Comparison of ENCODE assay signal across 11 cellular contexts in genomic region chr19:35039881-35040456, GRCh38. TPM values are rescaled to one million over a fixed set of nuclear protein-coding genes. Genes with fewer than 3 reads are reported as not detected.
DNase-seq lines count a peak whose midpoint lies in the region; ATAC-seq, FAIRE-seq and TF ChIP-seq lines count a peak whose summit lies in the region.
"Had no signal": no experiment of that assay in that cellular context is flagged by ENCODE, and none has a peak within 500 bp of the region (broad histone marks: within the 10 kb centered on the region; RNA-seq: fewer than 3 reads in every experiment).

No MANE protein-coding gene starts in this region.

- no peak overlapping the region for H3K27ac Mint-ChIP-seq in activated naive CD8-positive, alpha-beta T cell
- H3K27ac Mint-ChIP-seq in stimulated activated memory B cell treated with anti-CD40 and anti-IgM and Interleukin-4, amounts not matched to agents 10 μg/mL and 1 μg/mL and 100 μg/mL, for 72 hours: peak overlapping the region; percentile 49
- H3K27ac Mint-ChIP-seq: activated CD4-positive, alpha-beta T cell treated with anti-CD3 and anti-CD28 coated beads, Interleukin-2, amount 10 ng/mL, durations not matched to agents 7 days and 5 days had no signal

- H3K4me3 ChIP-seq in HEK293 (ENCODE audit: low read depth, low read length): no peak overlapping the region
- H3K4me3 ChIP-seq in HepG2 (replicated peaks in 1 of 3; ENCODE audit: insufficient read depth in 1 of 3, low read depth in 2 of 3, low read length in 3 of 3): peak overlapping the region; percentile 40 to 84 (median 43); a peak in 5 of 6 replicates
- H3K4me3 ChIP-seq in A673 (ENCODE audit: low read depth, low read length, poor library complexity, severe bottlenecking): no peak overlapping the region

- in situ Hi-C loops in HepG2 (cut with HindIII; ENCODE audit: extremely low pct_ligation_motif_present, low pct_unique_long_range_greater_than_20kb): no loop called here

- peak; percentile 60 for FAIRE-seq in HepG2 (lab: Jason Lieb, UNC)
- FAIRE-seq: RCC 7860 had no signal

- TF ChIP-seq RAD21 in HepG2 (CRISPR knock-in tag; IDR thresholded peaks at IDR 0.05): no peak

- TF ChIP-seq EP300 in HepG2 (IDR thresholded peaks at IDR 0.05; ENCODE audit: low read depth in 2 of 2, low read length in 2 of 2): peak in 1 of 2 experiments; percentile 82; a peak in 3 of 4 replicates
- no peak; the same call in 1 of the 2 replicates for TF ChIP-seq EP300 in HepG2 (CRISPR knock-in tag; IDR thresholded peaks at IDR 0.05; ENCODE audit: borderline replicate concordance)

- POLR2A ChIA-PET in HEK293 (lab: Yijun Ruan, JAX): interaction anchor here (0.6 kb wide), 1 partner anchor 8 kb away, joined by 6 read pairs; no protein-coding TSS in a partner anchor
- POLR2A ChIA-PET in HepG2 (lab: Yijun Ruan, JAX): no interaction called here
- POLR2A ChIA-PET in A673 (lab: Charles Lee; ENCODE audit: low non-redundant PET): no interaction called here

- TF ChIP-seq CTCF in HEK293 (tag by site-specific recombination; IDR thresholded peaks at IDR 0.05): no peak
- no peak; the same call in 1 of the 2 replicates for TF ChIP-seq CTCF in HepG2 (CRISPR knock-in tag; IDR thresholded peaks at IDR 0.05)
- no peak for TF ChIP-seq CTCF in A673 (conservative IDR thresholded peaks at IDR 0.05; ENCODE audit: low read depth, low read length)

- H3K27me3 ChIP-seq in HepG2 (ENCODE audit: control insufficient read depth in 1 of 2, insufficient read depth in 2 of 2, low read length in 2 of 2) (no peaks in the 10 kb centered on the region), A673 (replicated peaks; ENCODE audit: insufficient read depth, low read depth, low read length, poor library complexity) (no peaks in the 10 kb centered on the region)

- intact Hi-C loops in HepG2 (cut with micrococcal nuclease; ENCODE audit: unreplicated experiment): loop anchor here (5.0 kb wide), 1 partner anchor 43 kb away; no protein-coding TSS in a partner anchor
- intact Hi-C loops in A673 (cut with micrococcal nuclease; ENCODE audit: unreplicated experiment): no loop called here

- H3K27ac ChIP-seq in HEK293 (ENCODE audit: extremely low read depth, low read depth, low read length) (no peak overlapping the region), HepG2 (ENCODE audit: extremely low read length, insufficient read depth, low read length) (peak overlapping the region; percentile 99), A673 (ENCODE audit: low read depth, low read length, poor library complexity, severe bottlenecking) (no peak overlapping the region)

- H3K9ac ChIP-seq in HepG2 (ENCODE audit: insufficient read depth, low read depth, low read length): peak overlapping the region; percentile 85

- TF ChIP-seq POLR2A in HepG2 (IDR thresholded peaks at IDR 0.05; ENCODE audit: insufficient read depth in 1 of 2, low read depth in 2 of 2, low read length in 2 of 2): no peak

- peak overlapping the region; percentile 69 for H3K4me3 Mint-ChIP-seq in activated naive CD8-positive, alpha-beta T cell
- H3K4me3 Mint-ChIP-seq in stimulated activated memory B cell treated with anti-CD40 and anti-IgM and Interleukin-4, amounts not matched to agents 10 μg/mL and 1 μg/mL and 100 μg/mL, for 72 hours: peak overlapping the region; percentile 62
- H3K4me3 Mint-ChIP-seq: activated CD4-positive, alpha-beta T cell treated with anti-CD3 and anti-CD28 coated beads, Interleukin-2, amount 10 ng/mL, durations not matched to agents 7 days and 5 days had no signal

- H3K9me3 ChIP-seq in HEK293 (ENCODE audit: control insufficient read depth, insufficient read depth, low read depth, low read length): no peaks in the 10 kb centered on the region
- no peaks in the 10 kb centered on the region for H3K9me3 ChIP-seq in HepG2 (ENCODE audit: low read length)
- H3K9me3 ChIP-seq in A673 (ENCODE audit: low read depth, low read length, poor library complexity, severe bottlenecking): no peaks in the 10 kb centered on the region

- peak; percentile 8 for ATAC-seq in HepG2
- ATAC-seq in stimulated activated memory B cell treated with anti-CD40 and anti-IgM and Interleukin-4, amounts not matched to agents 10 μg/mL and 1 μg/mL and 100 μg/mL, for 72 hours: peak; percentile 5
- ATAC-seq in left lobe of liver: no peak

- CTCF ChIA-PET in HEK293 (lab: Yijun Ruan, JAX): no interaction called here
- CTCF ChIA-PET in HepG2 (lab: Yijun Ruan, JAX; ENCODE audit: low intra/inter-chr PET ratio, low total read pairs): no interaction called here
- CTCF ChIA-PET in A673 (lab: Charles Lee): no interaction called here

- no peaks in the 10 kb centered on the region for H3K9me3 Mint-ChIP-seq in activated naive CD8-positive, alpha-beta T cell (ENCODE audit: low read depth)
- no peaks in the 10 kb centered on the region for H3K9me3 Mint-ChIP-seq in stimulated activated memory B cell treated with anti-CD40 and anti-IgM and Interleukin-4, amounts not matched to agents 10 μg/mL and 1 μg/mL and 100 μg/mL, for 72 hours
- H3K9me3 Mint-ChIP-seq: activated CD4-positive, alpha-beta T cell treated with anti-CD3 and anti-CD28 coated beads, Interleukin-2, amount 10 ng/mL, durations not matched to agents 7 days and 5 days had no signal

- H3K36me3 Mint-ChIP-seq in activated naive CD8-positive, alpha-beta T cell: no peaks in the 10 kb centered on the region
- no peaks in the 10 kb centered on the region for H3K36me3 Mint-ChIP-seq in stimulated activated memory B cell treated with anti-CD40 and anti-IgM and Interleukin-4, amounts not matched to agents 10 μg/mL and 1 μg/mL and 100 μg/mL, for 72 hours

- peak; percentile 70 for DNase-seq in HepG2 (ENCODE audit: low spot score)
- no peak for DNase-seq in A673 (ENCODE audit: low spot score)
- no peak for DNase-seq in amygdala (lab: John Stamatoyannopoulos, UW)
- no peak for DNase-seq in left lobe of liver (ENCODE audit: low spot score)
- DNase-seq: activated CD4-positive, alpha-beta T cell treated with anti-CD3 and anti-CD28 coated beads, Interleukin-2, amount 10 ng/mL, durations not matched to agents 7 days and 5 days; NCI-H1930 had no signal

- WGBS in HepG2 (ENCODE audit: low lambda C conversion rate): 0% methylated on average over 5 of the region's 26 CpGs

- H4K20me1 ChIP-seq in HepG2 (ENCODE audit: insufficient read depth, low read length): peaks cover 25% of the 10 kb centered on the region

- H2AFZ ChIP-seq in HepG2 (ENCODE audit: low read length): no peak overlapping the region

- peak overlapping the region; percentile 93 for H3K4me2 ChIP-seq in HepG2 (ENCODE audit: low read depth, low read length)

- H3K4me1 ChIP-seq in HEK293 (ENCODE audit: control insufficient read depth, insufficient read depth, low read length) (no peaks in the 10 kb centered on the region), HepG2 (ENCODE audit: insufficient read depth, low read length) (peaks cover 55% of the 10 kb centered on the region), A673 (ENCODE audit: insufficient read depth, low read length, poor library complexity, severe bottlenecking) (no peaks in the 10 kb centered on the region)

- H3K4me1 Mint-ChIP-seq in activated naive CD8-positive, alpha-beta T cell (ENCODE audit: low read depth): peaks cover 25% of the 10 kb centered on the region
- H3K4me1 Mint-ChIP-seq in stimulated activated memory B cell treated with anti-CD40 and anti-IgM and Interleukin-4, amounts not matched to agents 10 μg/mL and 1 μg/mL and 100 μg/mL, for 72 hours: peaks cover 55% of the 10 kb centered on the region

- H3K27me3 Mint-ChIP-seq in activated naive CD8-positive, alpha-beta T cell: no peaks in the 10 kb centered on the region
- H3K27me3 Mint-ChIP-seq in stimulated activated memory B cell treated with anti-CD40 and anti-IgM and Interleukin-4, amounts not matched to agents 10 μg/mL and 1 μg/mL and 100 μg/mL, for 72 hours: peaks cover 52% of the 10 kb centered on the region

- H3K36me3 ChIP-seq in HEK293 (ENCODE audit: control insufficient read depth in 2 of 2, insufficient read depth in 1 of 2, low read length in 2 of 2) (peaks cover 0 to 7% of the 10 kb centered on the region in 2 experiments; a peak in 1 of 3 replicates), HepG2 (replicated peaks in 1 of 2; ENCODE audit: control insufficient read depth in 1 of 2, insufficient read depth in 2 of 2, low read length in 2 of 2) (peaks cover 0 to under 1% of the 10 kb centered on the region in 2 experiments; a peak in 2 of 5 replicates), A673 (ENCODE audit: insufficient read depth, low read length, poor library complexity, severe bottlenecking) (no peaks in the 10 kb centered on the region)

- BruUV-seq in HepG2 (replicated peaks; lab: Mats Ljungman, UMichigan): no TSS peak
- BruUV-seq in A673 (replicated peaks; lab: Mats Ljungman, UMichigan): no TSS peak

- H3K79me2 ChIP-seq in HepG2 (ENCODE audit: insufficient read depth, low read length): peaks cover 33% of the 10 kb centered on the region

RNA-seq across cellular contexts. Expression of gene HPN, which starts 1.6 kb away (rescaled TPM):
- total RNA-seq in HepG2 (2016; rRNA removed; fragmentation: Illumina TruSeq; extraction: Trizol) (23.9 and 46.7 TPM in 2 replicates), A673 (2021) (not detected in 2 replicates), left lobe of liver (564 TPM)
- 42.7 and 50.6 TPM in 2 replicates for total RNA-seq in HepG2 (2016; cell fraction: cytosol; rRNA removed; fragmentation: Illumina TruSeq; extraction: Trizol; ENCODE audit: low read depth)
- 21.2 and 50.0 TPM in 2 replicates for total RNA-seq in HepG2 (2016; cell fraction: insoluble cytoplasmic fraction; rRNA removed; fragmentation: Illumina TruSeq; extraction: Trizol)
- 54.3 and 66.8 TPM in 2 replicates for total RNA-seq in HepG2 (2016; cell fraction: membrane; rRNA removed; fragmentation: Illumina TruSeq; extraction: Trizol)
- 45.3 and 57.3 TPM in 2 replicates for total RNA-seq in HepG2 (2016; cell fraction: nucleus; rRNA removed; fragmentation: Illumina TruSeq; extraction: Trizol)
- 261 and 364 TPM in 2 replicates for polyA plus RNA-seq in HepG2 (2011; rRNA removed)
- polyA plus RNA-seq in HepG2 (2011; cell fraction: cytosol; rRNA removed): 287 and 379 TPM in 2 replicates
- 902 and 1,132 TPM in 2 replicates for polyA plus RNA-seq in HepG2 (2011; cell fraction: nucleus; rRNA removed)
- polyA plus RNA-seq in HepG2 (2012): 157 and 225 TPM in 2 replicates
- polyA plus RNA-seq in HepG2 (2016; cell fraction: cytosol; fragmentation: Illumina TruSeq; extraction: Trizol; ENCODE audit: low read depth): 63.0 and 76.1 TPM in 2 replicates
- polyA plus RNA-seq in HepG2 (2016; cell fraction: insoluble cytoplasmic fraction; fragmentation: Illumina TruSeq; extraction: Trizol; ENCODE audit: low read depth): 32.2 and 40.3 TPM in 2 replicates
- 76.4 and 86.0 TPM in 2 replicates for polyA plus RNA-seq in HepG2 (2016; cell fraction: membrane; fragmentation: Illumina TruSeq; extraction: Trizol; ENCODE audit: low read depth)
- 121 and 129 TPM in 2 replicates for polyA plus RNA-seq in HepG2 (2016; cell fraction: nucleus; fragmentation: Illumina TruSeq; extraction: Trizol; ENCODE audit: insufficient read depth, low read depth)
- polyA minus RNA-seq in HepG2 (2011; rRNA and poly(A)+ RNA removed; ENCODE audit: low replicate concordance): 189 TPM in 1 of 2 replicates, not detected in the other
- 86.7 and 119 TPM in 2 replicates for polyA minus RNA-seq in HepG2 (2011; cell fraction: cytosol; rRNA and poly(A)+ RNA removed)
- 78.7 and 86.0 TPM in 2 replicates for polyA minus RNA-seq in HepG2 (2011; cell fraction: nucleus; rRNA and poly(A)+ RNA removed)
- total RNA-seq: activated CD4-positive, alpha-beta T cell treated with anti-CD3 and anti-CD28 coated beads, Interleukin-2, amount 10 ng/mL, durations not matched to agents 7 days and 5 days; glomerular endothelial cell had no signal

RNA-seq across cellular contexts. Expression of gene SCN1B, which starts 9.7 kb away (rescaled TPM):
- total RNA-seq in HepG2 (2016; rRNA removed; fragmentation: Illumina TruSeq; extraction: Trizol) (1.5 and 2.7 TPM in 2 replicates), A673 (2021) (2.0 and 2.3 TPM in 2 replicates), left lobe of liver (4.5 TPM)
- total RNA-seq in HepG2 (2016; cell fraction: cytosol; rRNA removed; fragmentation: Illumina TruSeq; extraction: Trizol; ENCODE audit: low read depth): 4.5 and 6.0 TPM in 2 replicates
- total RNA-seq in HepG2 (2016; cell fraction: insoluble cytoplasmic fraction; rRNA removed; fragmentation: Illumina TruSeq; extraction: Trizol): 1.1 and 2.5 TPM in 2 replicates
- total RNA-seq in HepG2 (2016; cell fraction: membrane; rRNA removed; fragmentation: Illumina TruSeq; extraction: Trizol): 6.4 and 8.1 TPM in 2 replicates
- 1.5 and 2.0 TPM in 2 replicates for total RNA-seq in HepG2 (2016; cell fraction: nucleus; rRNA removed; fragmentation: Illumina TruSeq; extraction: Trizol)
- polyA plus RNA-seq in HepG2 (2011; rRNA removed): 20.1 and 24.5 TPM in 2 replicates
- polyA plus RNA-seq in HepG2 (2011; cell fraction: cytosol; rRNA removed): 14.0 and 14.1 TPM in 2 replicates
- polyA plus RNA-seq in HepG2 (2011; cell fraction: nucleus; rRNA removed): 42.7 and 48.8 TPM in 2 replicates
- 5.5 and 5.6 TPM in 2 replicates for polyA plus RNA-seq in HepG2 (2012)
- 8.2 and 8.5 TPM in 2 replicates for polyA plus RNA-seq in HepG2 (2016; cell fraction: cytosol; fragmentation: Illumina TruSeq; extraction: Trizol; ENCODE audit: low read depth)
- 1.9 and 2.0 TPM in 2 replicates for polyA plus RNA-seq in HepG2 (2016; cell fraction: insoluble cytoplasmic fraction; fragmentation: Illumina TruSeq; extraction: Trizol; ENCODE audit: low read depth)
- 8.0 and 8.2 TPM in 2 replicates for polyA plus RNA-seq in HepG2 (2016; cell fraction: membrane; fragmentation: Illumina TruSeq; extraction: Trizol; ENCODE audit: low read depth)
- polyA plus RNA-seq in HepG2 (2016; cell fraction: nucleus; fragmentation: Illumina TruSeq; extraction: Trizol; ENCODE audit: insufficient read depth, low read depth): 6.6 and 6.8 TPM in 2 replicates
- polyA minus RNA-seq in HepG2 (2011; rRNA and poly(A)+ RNA removed; ENCODE audit: low replicate concordance): 0.89 and 10.7 TPM in 2 replicates
- polyA minus RNA-seq in HepG2 (2011; cell fraction: cytosol; rRNA and poly(A)+ RNA removed): 4.2 TPM in 2 replicates
- polyA minus RNA-seq in HepG2 (2011; cell fraction: nucleus; rRNA and poly(A)+ RNA removed): 10.8 and 11.2 TPM in 2 replicates

RNA-seq across cellular contexts. Expression of gene GRAMD1A, which starts 39.8 kb away (rescaled TPM):
- total RNA-seq in HepG2 (2016; rRNA removed; fragmentation: Illumina TruSeq; extraction: Trizol): 8.0 and 14.7 TPM in 2 replicates
- total RNA-seq in HepG2 (2016; cell fraction: cytosol; rRNA removed; fragmentation: Illumina TruSeq; extraction: Trizol; ENCODE audit: low read depth): 23.3 and 25.4 TPM in 2 replicates
- total RNA-seq in HepG2 (2016; cell fraction: insoluble cytoplasmic fraction; rRNA removed; fragmentation: Illumina TruSeq; extraction: Trizol): 7.2 and 15.9 TPM in 2 replicates
- 26.9 and 28.0 TPM in 2 replicates for total RNA-seq in HepG2 (2016; cell fraction: membrane; rRNA removed; fragmentation: Illumina TruSeq; extraction: Trizol)
- 17.9 and 19.7 TPM in 2 replicates for total RNA-seq in HepG2 (2016; cell fraction: nucleus; rRNA removed; fragmentation: Illumina TruSeq; extraction: Trizol)
- 171 and 181 TPM in 2 replicates for polyA plus RNA-seq in HepG2 (2011; rRNA removed)
- polyA plus RNA-seq in HepG2 (2011; cell fraction: cytosol; rRNA removed): 68.5 and 120 TPM in 2 replicates
- polyA plus RNA-seq in HepG2 (2011; cell fraction: nucleus; rRNA removed): 669 and 1,022 TPM in 2 replicates
- polyA plus RNA-seq in HepG2 (2012): 68.6 and 85.6 TPM in 2 replicates
- polyA plus RNA-seq in HepG2 (2016; cell fraction: cytosol; fragmentation: Illumina TruSeq; extraction: Trizol; ENCODE audit: low read depth): 47.6 and 52.1 TPM in 2 replicates
- 11.6 and 19.2 TPM in 2 replicates for polyA plus RNA-seq in HepG2 (2016; cell fraction: insoluble cytoplasmic fraction; fragmentation: Illumina TruSeq; extraction: Trizol; ENCODE audit: low read depth)
- 43.5 and 50.9 TPM in 2 replicates for polyA plus RNA-seq in HepG2 (2016; cell fraction: membrane; fragmentation: Illumina TruSeq; extraction: Trizol; ENCODE audit: low read depth)
- 55.7 and 69.0 TPM in 2 replicates for polyA plus RNA-seq in HepG2 (2016; cell fraction: nucleus; fragmentation: Illumina TruSeq; extraction: Trizol; ENCODE audit: insufficient read depth, low read depth)
- polyA minus RNA-seq in HepG2 (2011; rRNA and poly(A)+ RNA removed; ENCODE audit: low replicate concordance): 32.3 and 120 TPM in 2 replicates
- 59.4 and 66.8 TPM in 2 replicates for polyA minus RNA-seq in HepG2 (2011; cell fraction: cytosol; rRNA and poly(A)+ RNA removed)
- polyA minus RNA-seq in HepG2 (2011; cell fraction: nucleus; rRNA and poly(A)+ RNA removed): 94.2 and 105 TPM in 2 replicates
- total RNA-seq in A673 (2021): 87.3 and 101 TPM in 2 replicates
- 17.8 TPM for total RNA-seq in left lobe of liver

Comparison
In these comparisons a context has a peak if more than half of its experiments do, and no peak if none do; other contexts are left out.
1. H3K4me3 ChIP-seq: peak in HepG2 (3 of 3); none in HEK293 (single experiment) and A673 (single experiment).
2. RNA of gene HPN, which starts 1.6 kb away (total RNA-seq): 564 TPM in left lobe of liver (single experiment) and 21.2 to 66.8 TPM in HepG2; not detected in A673; every median in the first group is over 10 times any median in the second.
3. Of the 63 proteins assayed by ChIP-seq in both HepG2 and HEK293: peak only in HepG2: ZBTB10, ZBTB7A, ZNF768 and ZSCAN5A; only in HEK293: SP2; in both: PATZ1; in neither: 57.